In the genomic region with DNA sequence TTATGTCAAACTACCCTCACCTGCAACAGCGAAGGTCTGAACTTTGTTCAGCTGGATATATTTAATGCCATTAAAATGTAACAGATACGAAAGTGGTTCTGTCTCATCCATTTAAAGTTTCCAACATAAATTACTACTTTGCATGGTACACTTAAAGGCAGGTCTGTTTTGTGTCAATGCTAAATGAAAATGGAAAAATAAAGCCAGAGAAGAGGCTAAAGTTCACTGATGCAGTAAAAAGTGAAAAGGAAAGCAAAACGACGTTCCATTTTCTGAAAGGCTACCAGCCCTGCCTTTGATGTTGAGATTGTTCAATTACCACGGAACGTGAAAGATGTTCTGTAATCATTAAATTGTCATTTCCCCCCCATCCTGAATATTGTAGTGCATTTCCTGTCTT, we compare ENCODE assay signal across 19 cellular contexts.
"Had no signal": no experiment of that assay in that cellular context is flagged by ENCODE, and none has a peak within 500 bp of the region (broad histone marks: within the 10 kb centered on the region; RNA-seq: fewer than 3 reads in every experiment).

No MANE protein-coding gene starts in this region.

- H3K4me3 ChIP-seq: ascending aorta, breast epithelium, coronary artery, esophagus muscularis mucosa, lower lobe of right lung had no signal

- H3K9me3 ChIP-seq: ascending aorta, breast epithelium, lower lobe of right lung had no signal

- H3K9me3 Mint-ChIP-seq: activated naive CD4-positive, alpha-beta T cell treated with anti-CD3 and anti-CD28 coated beads, Interleukin-2, amount 50 U/mL, for 24 hours had no signal

- DNase-seq: activated CD4-positive, alpha-beta T cell treated with anti-CD3 and anti-CD28 coated beads for 1 hour; activated gamma-delta T cell; effector CD4-positive, alpha-beta T cell; lower lobe of right lung; nephron progenitor cell; occipital lobe; posterior cingulate gyrus; retina; stimulated activated CD4-positive, alpha-beta T cell treated with anti-CD3 and anti-CD28 coated beads, Interleukin-2, amount 100 ng/mL, for 48 hours; SW 1271; trophoblast cell; WERI-Rb-1 had no signal

- H3K27me3 ChIP-seq: ascending aorta, breast epithelium, esophagus muscularis mucosa had no signal

- H3K4me3 Mint-ChIP-seq: activated naive CD4-positive, alpha-beta T cell treated with anti-CD3 and anti-CD28 coated beads, Interleukin-2, amount 50 U/mL, for 24 hours; mesothelial cell of epicardium; nephron progenitor cell; stimulated activated naive CD8-positive, alpha-beta T cell treated with anti-CD3 and anti-CD28 coated beads, Interleukin-15, Interleukin-2, amounts not matched to agents 100 ng/mL and 50 ng/mL, for 24 hours had no signal

- H3K27ac Mint-ChIP-seq: activated naive CD4-positive, alpha-beta T cell treated with anti-CD3 and anti-CD28 coated beads, Interleukin-2, amount 50 U/mL, for 24 hours; mesothelial cell of epicardium; nephron progenitor cell; stimulated activated naive CD8-positive, alpha-beta T cell treated with anti-CD3 and anti-CD28 coated beads, Interleukin-15, Interleukin-2, amounts not matched to agents 100 ng/mL and 50 ng/mL, for 24 hours had no signal

- H3K27me3 Mint-ChIP-seq: activated naive CD4-positive, alpha-beta T cell treated with anti-CD3 and anti-CD28 coated beads, Interleukin-2, amount 50 U/mL, for 24 hours; stimulated activated naive CD8-positive, alpha-beta T cell treated with anti-CD3 and anti-CD28 coated beads, Interleukin-15, Interleukin-2, amounts not matched to agents 100 ng/mL and 50 ng/mL, for 24 hours had no signal

- H3K36me3 Mint-ChIP-seq: activated naive CD4-positive, alpha-beta T cell treated with anti-CD3 and anti-CD28 coated beads, Interleukin-2, amount 50 U/mL, for 24 hours had no signal

- H3K4me1 Mint-ChIP-seq: activated naive CD4-positive, alpha-beta T cell treated with anti-CD3 and anti-CD28 coated beads, Interleukin-2, amount 50 U/mL, for 24 hours had no signal

- H3K27ac ChIP-seq: ascending aorta, breast epithelium, coronary artery, esophagus muscularis mucosa, lower lobe of right lung, WERI-Rb-1 had no signal

- ATAC-seq: lower lobe of right lung had no signal

- H3K36me3 ChIP-seq: ascending aorta, breast epithelium, esophagus muscularis mucosa, lower lobe of right lung, WERI-Rb-1 had no signal

- H3K4me1 ChIP-seq: breast epithelium, lower lobe of right lung had no signal
